Comparison of ENCODE assay signal across 8 cellular contexts in the genomic region with DNA sequence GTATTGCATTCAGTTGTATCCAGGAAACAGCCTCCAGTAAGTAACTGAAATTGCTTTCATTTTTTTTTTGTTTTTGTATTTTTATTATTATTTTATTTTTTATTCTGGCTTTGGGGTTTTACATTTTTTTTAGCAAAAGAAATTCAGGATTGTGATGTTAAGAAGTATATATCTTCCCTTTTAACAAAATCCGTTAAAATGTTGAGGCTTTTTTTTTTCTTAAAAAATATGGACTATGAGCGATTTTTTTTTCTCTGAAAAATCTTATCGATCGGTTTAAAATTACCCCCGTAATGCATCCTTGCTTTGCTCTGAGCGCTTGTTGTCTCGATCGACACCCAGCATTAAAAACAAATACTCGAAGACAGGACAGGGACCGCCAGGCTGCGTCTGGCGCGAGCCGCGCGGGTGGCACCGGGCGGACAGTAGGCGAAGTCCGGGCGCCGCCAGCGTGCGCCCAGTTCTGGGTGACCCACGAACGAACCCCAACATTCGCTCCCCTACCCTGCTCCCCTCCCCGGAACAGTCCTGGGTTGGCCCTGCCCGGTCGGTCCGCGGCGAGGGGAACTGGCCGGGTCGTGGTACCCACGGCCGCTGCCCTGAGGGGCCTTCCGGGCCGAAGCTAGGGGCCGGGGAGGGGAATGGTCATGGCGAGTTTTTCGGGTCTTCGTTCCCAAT. TPM values are rescaled to one million over a fixed set of nuclear protein-coding genes. Genes with fewer than 3 reads are reported as not detected.
DNase-seq lines count a peak whose midpoint lies in the region; ATAC-seq and TF ChIP-seq lines count a peak whose summit lies in the region.

No MANE protein-coding gene starts in this region.

- no peak for TF ChIP-seq CTCF in neural progenitor cell (IDR thresholded peaks at IDR 0.05)

- H3K79me2 ChIP-seq in neural progenitor cell (ENCODE audit: low read depth), result peaks cover 77% of the 10 kb centered on the region

- peak overlapping the region in 2 of 8 donors; percentile 76 to 98 for H3K27ac Mint-ChIP-seq in CD8-positive, alpha-beta memory T cell
- peak overlapping the region in 1 of 2 donors; percentile 69 for H3K27ac Mint-ChIP-seq in effector memory CD8-positive, alpha-beta T cell
- H3K27ac Mint-ChIP-seq in neural progenitor cell, result peak overlapping the region; percentile 99

- H4K20me1 ChIP-seq in neural progenitor cell (ENCODE audit: low read depth), result peaks cover 70% of the 10 kb centered on the region

- H3K36me3 ChIP-seq in CD8-positive, alpha-beta memory T cell (ENCODE audit: insufficient read depth, low read length), result no peaks in the 10 kb centered on the region
- no peaks in the 10 kb centered on the region for H3K36me3 ChIP-seq in neural progenitor cell

- CTCF ChIA-PET in CD8-positive, alpha-beta memory T cell (lab: Charles Lee), result no interaction called here

- no peak for ATAC-seq in effector memory CD8-positive, alpha-beta T cell (replicated peaks)
- ATAC-seq in HG03432 (IDR thresholded peaks at IDR 0.05; ENCODE audit: unreplicated experiment), result no peak

- H3K27me3 ChIP-seq in CD8-positive, alpha-beta memory T cell (ENCODE audit: insufficient read depth, low read length, poor library complexity, severe bottlenecking), result peaks cover 75% of the 10 kb centered on the region
- peaks cover 37% of the 10 kb centered on the region for H3K27me3 ChIP-seq in neural progenitor cell

- H3F3A ChIP-seq in neural progenitor cell (ENCODE audit: low read depth), result peaks cover 58% of the 10 kb centered on the region

- DNase-seq in CD8-positive, alpha-beta memory T cell, result no peak
- DNase-seq in NCI-H1105 treated with DMSO at 0.1 percent for 48 hours (lab: John Stamatoyannopoulos, UW), result peak; percentile 68
- no peak for DNase-seq in effector memory CD8-positive, alpha-beta T cell
- DNase-seq in neural progenitor cell (ENCODE audit: low spot score), result peak; percentile 58
- no peak for DNase-seq in effector CD8-positive, alpha-beta T cell (lab: John Stamatoyannopoulos, UW)
- DNase-seq in AML-193 (lab: John Stamatoyannopoulos, UW), result no peak
- no peak for DNase-seq in activated naive CD4-positive, alpha-beta T cell (lab: John Stamatoyannopoulos, UW)

- peak overlapping the region; percentile 92 for H3K9ac ChIP-seq in neural progenitor cell

- H3K4me3 ChIP-seq in CD8-positive, alpha-beta memory T cell (ENCODE audit: low read length), result no peak overlapping the region
- H3K4me3 ChIP-seq in neural progenitor cell, result peak overlapping the region; percentile 96

- POLR2A ChIA-PET in CD8-positive, alpha-beta memory T cell (lab: Charles Lee), result interaction anchor here (0.6 kb wide), 1 partner anchor 104 kb away, joined by 3 read pairs; no protein-coding TSS in a partner anchor

- peak overlapping the region; percentile 98 for H3K4me2 ChIP-seq in neural progenitor cell

- no peaks in the 10 kb centered on the region for H3K36me3 Mint-ChIP-seq in CD8-positive, alpha-beta memory T cell
- peaks cover 43% of the 10 kb centered on the region for H3K36me3 Mint-ChIP-seq in effector memory CD8-positive, alpha-beta T cell (ENCODE audit: insufficient read depth)
- peaks cover 7% of the 10 kb centered on the region for H3K36me3 Mint-ChIP-seq in neural progenitor cell

- peaks cover 59 to 69% of the 10 kb centered on the region in 2 donors for H3K27me3 Mint-ChIP-seq in CD8-positive, alpha-beta memory T cell
- peaks cover 57 to 66% of the 10 kb centered on the region in 2 donors for H3K27me3 Mint-ChIP-seq in effector memory CD8-positive, alpha-beta T cell
- H3K27me3 Mint-ChIP-seq in neural progenitor cell (ENCODE audit: insufficient read depth, low read depth), result peaks cover 12% of the 10 kb centered on the region

- H3K4me1 Mint-ChIP-seq in CD8-positive, alpha-beta memory T cell, result peaks cover 27 to 41% (median 30%) of the 10 kb centered on the region in 3 donors
- peaks cover 16 to 17% of the 10 kb centered on the region in 2 donors for H3K4me1 Mint-ChIP-seq in effector memory CD8-positive, alpha-beta T cell (ENCODE audit: low read depth in 2 of 2)
- H3K4me1 Mint-ChIP-seq in neural progenitor cell, result peaks cover 27% of the 10 kb centered on the region

- H3K9me3 Mint-ChIP-seq in CD8-positive, alpha-beta memory T cell, result peaks cover 0 to 6% (median 2%) of the 10 kb centered on the region in 5 donors
- no peaks in the 10 kb centered on the region for H3K9me3 Mint-ChIP-seq in effector memory CD8-positive, alpha-beta T cell
- H3K9me3 Mint-ChIP-seq in neural progenitor cell, result peaks cover 2% of the 10 kb centered on the region

- H3K9me3 ChIP-seq in CD8-positive, alpha-beta memory T cell (ENCODE audit: low read length), result no peaks in the 10 kb centered on the region
- H3K9me3 ChIP-seq in neural progenitor cell (ENCODE audit: low read depth), result no peaks in the 10 kb centered on the region

- H2AFZ ChIP-seq in neural progenitor cell (replicated peaks), result no peak overlapping the region

- peak overlapping the region in 6 of 7 donors; percentile 54 to 91 (median 68) for H3K4me3 Mint-ChIP-seq in CD8-positive, alpha-beta memory T cell
- H3K4me3 Mint-ChIP-seq in effector memory CD8-positive, alpha-beta T cell, result peak overlapping the region; percentile 60 to 73
- H3K4me3 Mint-ChIP-seq in neural progenitor cell, result peak overlapping the region; percentile 97

- peaks cover 57% of the 10 kb centered on the region for H3K4me1 ChIP-seq in CD8-positive, alpha-beta memory T cell (ENCODE audit: insufficient read depth, low read length)
- peaks cover 28% of the 10 kb centered on the region for H3K4me1 ChIP-seq in neural progenitor cell

- no peak overlapping the region for H3K27ac ChIP-seq in CD8-positive, alpha-beta memory T cell (ENCODE audit: low read depth, low read length)
- H3K27ac ChIP-seq in neural progenitor cell, result peak overlapping the region; percentile 100

RNA-seq across cellular contexts. Expression of gene BAHCC1, which starts 0.5 kb away (rescaled TPM):
- not detected for total RNA-seq in CD8-positive, alpha-beta memory T cell
- polyA plus RNA-seq in CD8-positive, alpha-beta memory T cell, result not detected
- 3.4 and 26.3 TPM in 2 replicates for total RNA-seq in neural progenitor cell (ENCODE audit: low replicate concordance)

Comparison
In these comparisons a context has a peak if more than half of its experiments do, and no peak if none do; other contexts are left out.
1. DNase-seq: peak in NCI-H1105 treated with DMSO at 0.1 percent for 48 hours (single experiment) and neural progenitor cell (single experiment); none in CD8-positive, alpha-beta memory T cell (0 of 5), effector memory CD8-positive, alpha-beta T cell (0 of 3), effector CD8-positive, alpha-beta T cell (single experiment), AML-193 (0 of 2) and activated naive CD4-positive, alpha-beta T cell (0 of 4).
2. Peak in every context shown above with its lines, with median percentiles within 50 percentile points of each other: H3K4me3 Mint-ChIP-seq.